ENCODE assay signal across 8 cellular contexts in the genomic region with DNA sequence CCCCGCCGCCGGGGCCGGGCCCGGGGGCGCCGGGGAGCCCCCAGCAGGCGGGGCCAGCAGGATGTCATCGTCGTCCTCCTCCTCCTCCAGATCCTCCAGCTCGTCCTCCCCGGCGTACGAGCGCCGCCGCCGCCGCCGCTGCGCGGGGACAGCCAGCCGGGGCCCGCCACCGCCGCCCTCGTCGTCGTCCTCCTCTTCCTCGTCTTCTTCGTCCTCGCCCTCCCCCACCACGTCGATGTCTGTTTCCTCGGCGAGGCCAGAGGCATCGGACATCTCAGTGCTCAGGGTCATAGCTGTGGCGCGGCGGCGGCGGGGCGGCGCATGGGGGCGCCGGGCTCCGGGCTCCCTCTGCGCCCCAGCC. TPM values are rescaled to one million over a fixed set of nuclear protein-coding genes. Genes with fewer than 3 reads are reported as not detected.
DNase-seq lines count a peak whose midpoint lies in the region; ATAC-seq and TF ChIP-seq lines count a peak whose summit lies in the region.

No MANE protein-coding gene starts in this region.

- no peak for TF ChIP-seq CTCF in CD14-positive monocyte (IDR thresholded peaks at IDR 0.05)
- no peak for TF ChIP-seq CTCF in fibroblast of villous mesenchyme (IDR thresholded peaks at IDR 0.05; ENCODE audit: insufficient read depth, low read depth, low read length)

- H3K9ac ChIP-seq in GM23248: peak overlapping the region; percentile 94

- peaks cover 84 to 90% (median 89%) of the 10 kb centered on the region in 3 donors for H3K27me3 Mint-ChIP-seq in CD14-positive monocyte (ENCODE audit: low read depth in 3 of 3)
- H3K27me3 Mint-ChIP-seq in T-helper 2 cell treated with Interferon-gamma antibody and Interleukin-4, amounts not matched to agents 5 μg/mL and 100 μg/mL, for 36 hours (ENCODE audit: low read depth): peaks cover 83% of the 10 kb centered on the region

- H3K9me2 ChIP-seq in GM23248 (ENCODE audit: insufficient read depth): no peaks in the 10 kb centered on the region

- H3K9me3 Mint-ChIP-seq in CD14-positive monocyte: peaks cover 3 to 60% (median 38%) of the 10 kb centered on the region in 7 donors
- no peaks in the 10 kb centered on the region for H3K9me3 Mint-ChIP-seq in T-helper 2 cell treated with Interferon-gamma antibody and Interleukin-4, amounts not matched to agents 5 μg/mL and 100 μg/mL, for 36 hours
- no peaks in the 10 kb centered on the region for H3K9me3 Mint-ChIP-seq in stimulated activated effector memory CD8-positive, alpha-beta T cell treated with anti-CD3 and anti-CD28 coated beads, Interleukin-12 subunit alpha, Interleukin-12 subunit beta, amount 100 ng/mL, for 72 hours

- peaks cover 11% of the 10 kb centered on the region for H3K4me1 ChIP-seq in GM23248 (ENCODE audit: insufficient read depth)

- no peaks in the 10 kb centered on the region for H3K9me3 ChIP-seq in GM23248 (ENCODE audit: low read depth)

- no peaks in the 10 kb centered on the region for H4K20me1 ChIP-seq in GM23248 (ENCODE audit: insufficient read depth)

- WGBS in GM23248 (ENCODE audit: low coverage in 1 of 2, low lambda C conversion rate in 2 of 2, missing lambda C conversion rate in 2 of 2), 2 experiments: 0 to 1% methylated on average over 33 to 43 of the region's 48 CpGs

- no peak overlapping the region for H2AFZ ChIP-seq in GM23248

- peak overlapping the region; percentile 76 to 94 for H3K4me3 Mint-ChIP-seq in CD14-positive monocyte
- H3K4me3 Mint-ChIP-seq in T-helper 2 cell treated with Interferon-gamma antibody and Interleukin-4, amounts not matched to agents 5 μg/mL and 100 μg/mL, for 36 hours: peak overlapping the region; percentile 74
- H3K4me3 Mint-ChIP-seq in stimulated activated effector memory CD8-positive, alpha-beta T cell treated with anti-CD3 and anti-CD28 coated beads, Interleukin-12 subunit alpha, Interleukin-12 subunit beta, amount 100 ng/mL, for 72 hours: peak overlapping the region; percentile 75

- peak overlapping the region; percentile 90 for H3K27ac ChIP-seq in GM23248

- peaks cover 47% of the 10 kb centered on the region for H3K79me2 ChIP-seq in GM23248 (ENCODE audit: insufficient read depth)

- peak; percentile 47 for ATAC-seq in stimulated activated effector memory CD8-positive, alpha-beta T cell treated with anti-CD3 and anti-CD28 coated beads, Interleukin-12 subunit alpha, Interleukin-12 subunit beta, amount 100 ng/mL, for 72 hours

- no peak overlapping the region for H3K4me2 ChIP-seq in GM23248 (ENCODE audit: unreplicated experiment)

- peaks cover 33% of the 10 kb centered on the region for H3F3A ChIP-seq in GM23248 (ENCODE audit: insufficient read depth)

- peaks cover 29% of the 10 kb centered on the region for H3K36me3 ChIP-seq in GM23248 (ENCODE audit: low read depth)

- H3K36me3 Mint-ChIP-seq in CD14-positive monocyte: peaks cover 15 to 23% of the 10 kb centered on the region in 2 donors
- H3K36me3 Mint-ChIP-seq in T-helper 2 cell treated with Interferon-gamma antibody and Interleukin-4, amounts not matched to agents 5 μg/mL and 100 μg/mL, for 36 hours (ENCODE audit: low read depth): no peaks in the 10 kb centered on the region
- peaks cover 19% of the 10 kb centered on the region for H3K36me3 Mint-ChIP-seq in stimulated activated effector memory CD8-positive, alpha-beta T cell treated with anti-CD3 and anti-CD28 coated beads, Interleukin-12 subunit alpha, Interleukin-12 subunit beta, amount 100 ng/mL, for 72 hours

- H3K27me3 ChIP-seq in GM23248 (replicated peaks; ENCODE audit: insufficient read depth): no peaks in the 10 kb centered on the region

- peaks cover 26% of the 10 kb centered on the region for H3K4me1 Mint-ChIP-seq in CD14-positive monocyte
- peaks cover 18% of the 10 kb centered on the region for H3K4me1 Mint-ChIP-seq in T-helper 2 cell treated with Interferon-gamma antibody and Interleukin-4, amounts not matched to agents 5 μg/mL and 100 μg/mL, for 36 hours (ENCODE audit: low read depth)
- H3K4me1 Mint-ChIP-seq in stimulated activated effector memory CD8-positive, alpha-beta T cell treated with anti-CD3 and anti-CD28 coated beads, Interleukin-12 subunit alpha, Interleukin-12 subunit beta, amount 100 ng/mL, for 72 hours: peaks cover 15% of the 10 kb centered on the region

- peak overlapping the region in 1 of 7 donors; percentile 8 for H3K27ac Mint-ChIP-seq in CD14-positive monocyte
- peak overlapping the region; percentile 82 for H3K27ac Mint-ChIP-seq in T-helper 2 cell treated with Interferon-gamma antibody and Interleukin-4, amounts not matched to agents 5 μg/mL and 100 μg/mL, for 36 hours
- no peak overlapping the region for H3K27ac Mint-ChIP-seq in stimulated activated effector memory CD8-positive, alpha-beta T cell treated with anti-CD3 and anti-CD28 coated beads, Interleukin-12 subunit alpha, Interleukin-12 subunit beta, amount 100 ng/mL, for 72 hours

- DNase-seq in CD14-positive monocyte (ENCODE audit: low spot score) (no peak), GM23248 (no peak), fibroblast of villous mesenchyme (ENCODE audit: low read depth) (no peak), Kasumi-1 (lab: John Stamatoyannopoulos, UW) (no peak), NCI-H1092 (lab: John Stamatoyannopoulos, UW) (no peak)
- no peak for DNase-seq in T-helper 2 cell treated with Interferon-gamma antibody and Interleukin-4, amounts not matched to agents 5 μg/mL and 100 μg/mL, for 36 hours (ENCODE audit: low spot score)
- peak in 1 of 2 donors; percentile 74 for DNase-seq in stimulated activated effector memory CD8-positive, alpha-beta T cell treated with anti-CD3 and anti-CD28 coated beads, Interleukin-12 subunit alpha, Interleukin-12 subunit beta, amount 100 ng/mL, for 72 hours (ENCODE audit: low spot score in 2 of 2)
- DNase-seq in stimulated activated naive CD4-positive, alpha-beta T cell treated with Interleukin-2 at 50 U/mL for 16 hours (lab: John Stamatoyannopoulos, UW): no peak

- in situ Hi-C loops in GM23248 (cut with MboI): loop anchor here (10.0 to 25.0 kb wide), 2 partner anchors 136 to 353 kb away; no protein-coding TSS in a partner anchor

- intact Hi-C loops in CD14-positive monocyte (cut with micrococcal nuclease): no loop called here

- H3K4me3 ChIP-seq in GM23248 (peak overlapping the region; percentile 91), fibroblast of villous mesenchyme (ENCODE audit: low read depth, low read length) (peak overlapping the region; percentile 55)

RNA-seq across cellular contexts. Expression of gene FOXD1, which starts 0.5 kb away (rescaled TPM):
- polyA plus RNA-seq in CD14-positive monocyte: not detected
- total RNA-seq in GM23248 (2014; rRNA removed; shearing (Covaris generic)): 50.0 and 53.9 TPM in 2 replicates
- polyA plus RNA-seq in GM23248 (2016; fragmentation: Nextera tagmentation; extraction: Ambion mirVana): 8.0 and 8.5 TPM in 2 replicates
- total RNA-seq in fibroblast of villous mesenchyme: 2.2 and 6.1 TPM in 2 replicates

RNA-seq across cellular contexts. Expression of gene BTF3, which starts 50.2 kb away (rescaled TPM):
- polyA plus RNA-seq in CD14-positive monocyte: 100 to 1,000 TPM; 512 to 559 TPM
- 162 and 249 TPM in 2 replicates for total RNA-seq in GM23248 (2014; rRNA removed; shearing (Covaris generic))
- 595 and 602 TPM in 2 replicates for polyA plus RNA-seq in GM23248 (2016; fragmentation: Nextera tagmentation; extraction: Ambion mirVana)
- total RNA-seq in fibroblast of villous mesenchyme: 216 and 232 TPM in 2 replicates
